1 cellular context compared by ENCODE assay signal in genomic region chrX:2963992-2964794, GRCh38.
TF ChIP-seq lines count a peak whose summit lies in the region.

No MANE protein-coding gene starts in this region.

TF ChIP-seq in liver, 16 proteins besides CTCF, POLR2A, EP300 and RAD21:
- TF ChIP-seq REST (IDR thresholded peaks at IDR 0.05) (peak; percentile 41), TAF1 (conservative IDR thresholded peaks at IDR 0.05) (peak; percentile 22), HNF4A (conservative IDR thresholded peaks at IDR 0.05) (peak in 1 of 2 donors; percentile 29)
